In the genomic region with DNA sequence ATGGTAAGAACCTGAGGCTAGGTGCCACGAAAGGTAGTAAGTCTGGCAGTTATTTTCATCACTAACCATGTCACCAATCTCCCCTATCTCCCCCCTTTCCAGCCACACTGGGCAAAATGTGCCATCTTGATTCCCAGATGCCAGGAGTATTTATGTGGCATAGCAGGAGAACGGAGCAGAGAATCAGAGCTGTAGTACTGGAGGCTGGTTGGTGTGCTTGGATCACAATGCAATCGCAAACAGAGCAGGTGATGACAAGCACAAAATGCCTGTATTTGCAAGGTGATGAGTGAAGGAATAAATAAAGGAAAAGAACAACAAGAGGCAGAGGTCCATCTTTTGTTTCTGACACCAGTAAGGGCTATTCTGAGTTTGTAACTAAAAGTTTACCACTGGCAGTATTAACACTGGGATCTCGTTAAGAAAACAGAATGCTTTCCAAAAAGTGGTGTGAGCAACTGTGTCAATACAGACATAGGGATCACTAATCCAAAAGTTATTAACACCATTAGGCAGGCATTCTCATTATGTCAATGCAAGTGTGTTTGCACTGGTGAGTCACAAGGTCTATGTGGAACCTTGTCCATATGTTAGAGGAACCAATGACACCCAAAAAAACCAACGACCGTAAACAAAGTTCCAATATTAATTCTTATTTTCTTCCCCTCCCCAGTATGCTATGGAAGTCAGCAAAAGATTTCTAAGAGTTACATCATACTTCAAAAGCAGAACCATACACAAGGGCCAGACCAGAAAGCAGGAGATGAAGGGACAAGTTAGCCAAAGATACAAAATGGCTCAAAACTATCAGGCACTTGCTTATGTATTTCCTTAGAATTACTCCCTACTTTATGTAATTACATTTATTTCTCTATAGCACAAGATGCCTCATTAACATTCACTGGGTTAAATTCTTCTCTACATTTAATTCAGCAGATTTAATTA, we compare ENCODE assay signal across 10 cellular contexts.
A peak's percentile ranks its signal among the peaks of the same experiment; 100 is the strongest.
DNase-seq lines count a peak whose midpoint lies in the region; ATAC-seq and TF ChIP-seq lines count a peak whose summit lies in the region.
"Had no signal": no experiment of that assay in that cellular context is flagged by ENCODE, and none has a peak within 500 bp of the region (broad histone marks: within the 10 kb centered on the region; RNA-seq: fewer than 3 reads in every experiment).

No MANE protein-coding gene starts in this region.

- CTCF ChIA-PET in activated CD4-positive, alpha-beta memory T cell treated with anti-CD3 and anti-CD28 coated beads for 36 hours (lab: Charles Lee), result interaction anchor here (1.4 kb wide), 1 partner anchor 9 kb away, joined by 3 read pairs; no protein-coding TSS in a partner anchor
- CTCF ChIA-PET in activated CD4-positive, alpha-beta memory T cell treated with anti-CD3 and anti-CD28 coated beads, Interleukin-2, amount 10 ng/mL, durations not matched to agents 7 days and 5 days (lab: Charles Lee), result no interaction called here
- CTCF ChIA-PET in HEK293T (lab: Yijun Ruan, JAX), result no interaction called here

- in situ Hi-C loops in KBM-7 (cut with MboI; ENCODE audit: low pct_unique_long_range_greater_than_20kb, low sequenced_read_pairs), result no loop called here

- no peak for TF ChIP-seq POLR2A in stomach (IDR thresholded peaks at IDR 0.05)

- H3K27me3 ChIP-seq in stomach, result no peaks in the 10 kb centered on the region
- H3K27me3 ChIP-seq: colonic mucosa had no signal

- H3K4me3 Mint-ChIP-seq in activated CD4-positive, alpha-beta memory T cell treated with anti-CD3 and anti-CD28 coated beads for 36 hours, result no peak overlapping the region
- no peak overlapping the region for H3K4me3 Mint-ChIP-seq in activated CD4-positive, alpha-beta memory T cell treated with anti-CD3 and anti-CD28 coated beads, Interleukin-2, amount 10 ng/mL, durations not matched to agents 7 days and 5 days

- 49 to 61% (median 57%) methylated on average over 6 of the region's 6 CpGs for WGBS in stomach, 5 donors

- peaks cover 3 to 44% (median 22%) of the 10 kb centered on the region in 4 donors for H3K36me3 ChIP-seq in stomach
- H3K36me3 ChIP-seq: colonic mucosa had no signal

- ATAC-seq in HG03095 (IDR thresholded peaks at IDR 0.05; ENCODE audit: unreplicated experiment), result no peak

- peak overlapping the region; percentile 38 to 73 (median 50) for H3K27ac ChIP-seq in stomach

- TF ChIP-seq EP300 in stomach (IDR thresholded peaks at IDR 0.05), result no peak

- H3K4me3 ChIP-seq in fibroblast of the aortic adventitia (ENCODE audit: low read depth, low read length), result no peak overlapping the region
- H3K4me3 ChIP-seq in stomach, result no peak overlapping the region
- H3K4me3 ChIP-seq: colonic mucosa had no signal

- peaks cover 82% of the 10 kb centered on the region for H3K4me1 Mint-ChIP-seq in activated CD4-positive, alpha-beta memory T cell treated with anti-CD3 and anti-CD28 coated beads for 36 hours (ENCODE audit: low read depth)
- H3K4me1 Mint-ChIP-seq in activated CD4-positive, alpha-beta memory T cell treated with anti-CD3 and anti-CD28 coated beads, Interleukin-2, amount 10 ng/mL, durations not matched to agents 7 days and 5 days, result peaks cover 34% of the 10 kb centered on the region

- intact Hi-C loops in activated CD4-positive, alpha-beta memory T cell treated with anti-CD3 and anti-CD28 coated beads for 36 hours (cut with micrococcal nuclease), result no loop called here
- intact Hi-C loops in stomach (cut with DNase I; ENCODE audit: low total_unique reads), result no loop called here

- no peak for DNase-seq in activated CD4-positive, alpha-beta memory T cell treated with anti-CD3 and anti-CD28 coated beads for 36 hours
- DNase-seq in activated CD4-positive, alpha-beta memory T cell treated with anti-CD3 and anti-CD28 coated beads, Interleukin-2, amount 10 ng/mL, durations not matched to agents 7 days and 5 days, result no peak
- DNase-seq in SKM-1 (lab: John Stamatoyannopoulos, UW; ENCODE audit: unreplicated experiment) (peak; percentile 8), fibroblast of the aortic adventitia (ENCODE audit: low read depth) (peak; percentile 65), stomach (no peak), KBM-7 (no peak), HEK293T (ENCODE audit: extremely low spot score) (no peak)
- DNase-seq: colonic mucosa, NCI-H524 treated with DMSO at 0.1 percent for 48 hours had no signal

- H3K9me3 ChIP-seq in stomach, result no peaks in the 10 kb centered on the region
- H3K9me3 ChIP-seq: colonic mucosa had no signal

- H3K36me3 Mint-ChIP-seq in activated CD4-positive, alpha-beta memory T cell treated with anti-CD3 and anti-CD28 coated beads for 36 hours, result peaks cover 42% of the 10 kb centered on the region
- H3K36me3 Mint-ChIP-seq in activated CD4-positive, alpha-beta memory T cell treated with anti-CD3 and anti-CD28 coated beads, Interleukin-2, amount 10 ng/mL, durations not matched to agents 7 days and 5 days (ENCODE audit: low read depth), result peaks cover 30% of the 10 kb centered on the region

- TF ChIP-seq CTCF in fibroblast of the aortic adventitia (IDR thresholded peaks at IDR 0.05; ENCODE audit: insufficient read depth, low read length) (no peak), stomach (IDR thresholded peaks at IDR 0.05) (no peak)

- H3K27ac Mint-ChIP-seq in activated CD4-positive, alpha-beta memory T cell treated with anti-CD3 and anti-CD28 coated beads for 36 hours, result peak overlapping the region; percentile 63
- H3K27ac Mint-ChIP-seq in activated CD4-positive, alpha-beta memory T cell treated with anti-CD3 and anti-CD28 coated beads, Interleukin-2, amount 10 ng/mL, durations not matched to agents 7 days and 5 days, result no peak overlapping the region

- H3K27me3 Mint-ChIP-seq in activated CD4-positive, alpha-beta memory T cell treated with anti-CD3 and anti-CD28 coated beads for 36 hours, result no peaks in the 10 kb centered on the region
- no peaks in the 10 kb centered on the region for H3K27me3 Mint-ChIP-seq in activated CD4-positive, alpha-beta memory T cell treated with anti-CD3 and anti-CD28 coated beads, Interleukin-2, amount 10 ng/mL, durations not matched to agents 7 days and 5 days

- POLR2A ChIA-PET in activated CD4-positive, alpha-beta memory T cell treated with anti-CD3 and anti-CD28 coated beads for 36 hours (lab: Charles Lee), result no interaction called here
- POLR2A ChIA-PET in activated CD4-positive, alpha-beta memory T cell treated with anti-CD3 and anti-CD28 coated beads, Interleukin-2, amount 10 ng/mL, durations not matched to agents 7 days and 5 days (lab: Charles Lee), result no interaction called here
- POLR2A ChIA-PET in HEK293T (lab: Yijun Ruan, JAX), result no interaction called here

- H3K4me1 ChIP-seq in stomach, result peaks cover 28 to 78% (median 60%) of the 10 kb centered on the region in 4 donors

- H3K9me3 Mint-ChIP-seq in activated CD4-positive, alpha-beta memory T cell treated with anti-CD3 and anti-CD28 coated beads for 36 hours, result no peaks in the 10 kb centered on the region
- no peaks in the 10 kb centered on the region for H3K9me3 Mint-ChIP-seq in activated CD4-positive, alpha-beta memory T cell treated with anti-CD3 and anti-CD28 coated beads, Interleukin-2, amount 10 ng/mL, durations not matched to agents 7 days and 5 days

TF ChIP-seq in HEK293T, 16 proteins besides CTCF, POLR2A, EP300 and RAD21:
- TF ChIP-seq SUZ12 (IDR thresholded peaks at IDR 0.05) (no peak), FOXA1 (IDR thresholded peaks at IDR 0.05) (no peak), SP1 (IDR thresholded peaks at IDR 0.05) (no peak), LEF1 (IDR thresholded peaks at IDR 0.05; ENCODE audit: borderline replicate concordance) (no peak), BHLHE40 (IDR thresholded peaks at IDR 0.05; ENCODE audit: borderline replicate concordance) (no peak), CTBP1 (IDR thresholded peaks at IDR 0.05; ENCODE audit: borderline replicate concordance) (no peak), TARDBP (IDR thresholded peaks at IDR 0.05) (no peak), NFRKB (IDR thresholded peaks at IDR 0.05) (no peak), ZNF384 (IDR thresholded peaks at IDR 0.05) (no peak)
- TF ChIP-seq, protein P1, sequence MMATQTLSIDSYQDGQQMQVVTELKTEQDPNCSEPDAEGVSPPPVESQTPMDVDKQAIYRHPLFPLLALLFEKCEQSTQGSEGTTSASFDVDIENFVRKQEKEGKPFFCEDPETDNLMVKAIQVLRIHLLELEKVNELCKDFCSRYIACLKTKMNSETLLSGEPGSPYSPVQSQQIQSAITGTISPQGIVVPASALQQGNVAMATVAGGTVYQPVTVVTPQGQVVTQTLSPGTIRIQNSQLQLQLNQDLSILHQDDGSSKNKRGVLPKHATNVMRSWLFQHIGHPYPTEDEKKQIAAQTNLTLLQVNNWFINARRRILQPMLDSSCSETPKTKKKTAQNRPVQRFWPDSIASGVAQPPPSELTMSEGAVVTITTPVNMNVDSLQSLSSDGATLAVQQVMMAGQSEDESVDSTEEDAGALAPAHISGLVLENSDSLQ (IDR thresholded peaks at IDR 0.05), result no peak

Comparison
In these comparisons a context has a peak if more than half of its experiments do, and no peak if none do; other contexts are left out.
1. DNase-seq: peak in SKM-1 (single experiment) and fibroblast of the aortic adventitia (single experiment); none in activated CD4-positive, alpha-beta memory T cell treated with anti-CD3 and anti-CD28 coated beads for 36 hours (single experiment), activated CD4-positive, alpha-beta memory T cell treated with anti-CD3 and anti-CD28 coated beads, Interleukin-2, amount 10 ng/mL, durations not matched to agents 7 days and 5 days (single experiment), stomach (single experiment), KBM-7 (single experiment) and HEK293T (single experiment).